ENCODE assay signal across 10 cellular contexts in the genomic region with DNA sequence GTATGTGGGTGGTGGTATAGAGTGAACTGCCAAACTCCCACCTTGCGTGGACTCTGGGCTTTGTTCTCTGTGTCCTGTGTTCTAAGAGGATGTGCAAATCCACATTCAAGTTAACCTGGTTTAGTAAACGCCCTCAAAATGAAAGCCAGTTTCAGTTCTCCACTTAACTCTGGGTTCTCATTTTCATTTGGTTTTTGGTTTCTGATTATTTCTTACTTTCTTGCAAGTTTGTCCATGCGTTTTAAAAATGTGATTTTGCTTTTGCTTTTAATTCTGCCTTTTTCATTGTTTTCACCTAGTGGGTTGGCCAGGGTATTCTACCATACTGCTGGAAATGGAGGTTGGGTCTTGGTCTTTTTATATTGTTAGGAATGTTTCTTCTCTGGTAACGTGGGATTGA. TPM values are rescaled to one million over a fixed set of nuclear protein-coding genes. Genes with fewer than 3 reads are reported as not detected.
DNase-seq lines count a peak whose midpoint lies in the region; ATAC-seq lines count a peak whose summit lies in the region.
"Had no signal": no experiment of that assay in that cellular context is flagged by ENCODE, and none has a peak within 500 bp of the region (broad histone marks: within the 10 kb centered on the region; RNA-seq: fewer than 3 reads in every experiment).

No MANE protein-coding gene starts in this region.

- intact Hi-C loops in right cardiac atrium (cut with DNase I), result no loop called here

- WGBS in right cardiac atrium, result 89% methylated on average over 4 of the region's 4 CpGs

- H3K27me3 ChIP-seq in right cardiac atrium (ENCODE audit: control insufficient read depth, insufficient read depth), result no peaks in the 10 kb centered on the region

- no peak overlapping the region for H3K27ac ChIP-seq in right cardiac atrium (ENCODE audit: low read length)

- H3K4me3 ChIP-seq in right cardiac atrium (ENCODE audit: low read length), result no peak overlapping the region

- H3K9me3 Mint-ChIP-seq in stimulated activated naive CD8-positive, alpha-beta T cell treated with anti-CD3 and anti-CD28 coated beads, Interleukin-15, Interleukin-2, amounts not matched to agents 100 ng/mL and 50 ng/mL, for 24 hours, result peaks cover 9% of the 10 kb centered on the region

- peaks cover 30% of the 10 kb centered on the region for H3K36me3 Mint-ChIP-seq in stimulated activated naive CD8-positive, alpha-beta T cell treated with anti-CD3 and anti-CD28 coated beads, Interleukin-15, Interleukin-2, amounts not matched to agents 100 ng/mL and 50 ng/mL, for 24 hours (ENCODE audit: low read depth)

- no peak overlapping the region for H3K27ac Mint-ChIP-seq in stimulated activated naive CD8-positive, alpha-beta T cell treated with anti-CD3 and anti-CD28 coated beads, Interleukin-15, Interleukin-2, amounts not matched to agents 100 ng/mL and 50 ng/mL, for 24 hours

- H3K4me1 Mint-ChIP-seq in stimulated activated naive CD8-positive, alpha-beta T cell treated with anti-CD3 and anti-CD28 coated beads, Interleukin-15, Interleukin-2, amounts not matched to agents 100 ng/mL and 50 ng/mL, for 24 hours (ENCODE audit: low read depth), result peaks cover 21% of the 10 kb centered on the region

- no peak for DNase-seq in stimulated activated naive CD8-positive, alpha-beta T cell treated with anti-CD3 and anti-CD28 coated beads, Interleukin-15, Interleukin-2, amounts not matched to agents 100 U/mL and 50 U/mL, for 24 hours
- DNase-seq in HPDE6-E6E7 (ENCODE audit: extremely low spot score) (no peak), GM03348 (ENCODE audit: low spot score) (no peak), right cardiac atrium (no peak)
- DNase-seq in stimulated activated naive CD4-positive, alpha-beta T cell (lab: John Stamatoyannopoulos, UW), result no peak
- DNase-seq: NCI-H1417 had no signal

- H3K27me3 Mint-ChIP-seq in stimulated activated naive CD8-positive, alpha-beta T cell treated with anti-CD3 and anti-CD28 coated beads, Interleukin-15, Interleukin-2, amounts not matched to agents 100 ng/mL and 50 ng/mL, for 24 hours, result no peaks in the 10 kb centered on the region

- no peak for ATAC-seq in stimulated activated naive CD8-positive, alpha-beta T cell treated with anti-CD3 and anti-CD28 coated beads, Interleukin-15, Interleukin-2, amounts not matched to agents 100 U/mL and 50 U/mL, for 24 hours
- ATAC-seq in HG02610 (IDR thresholded peaks at IDR 0.05; ENCODE audit: unreplicated experiment) (peak; percentile 89), HG03520 (IDR thresholded peaks at IDR 0.05; ENCODE audit: unreplicated experiment) (peak; percentile 96), right cardiac atrium (no peak)
- ATAC-seq: SK-N-SH treated with all-trans-retinoic acid at 6 μM for 48 hours had no signal

- peak overlapping the region; percentile 4 for H3K4me3 Mint-ChIP-seq in stimulated activated naive CD8-positive, alpha-beta T cell treated with anti-CD3 and anti-CD28 coated beads, Interleukin-15, Interleukin-2, amounts not matched to agents 100 ng/mL and 50 ng/mL, for 24 hours

- H3K4me1 ChIP-seq in right cardiac atrium (ENCODE audit: control insufficient read depth, insufficient read depth, low read length), result no peaks in the 10 kb centered on the region

- no peaks in the 10 kb centered on the region for H3K9me3 ChIP-seq in right cardiac atrium (ENCODE audit: control insufficient read depth, low read length)

RNA-seq across cellular contexts. Expression of a gene that starts 38.2 kb away (rescaled TPM):
- 10 to 100 TPM; 12.8 to 21.7 (median 16.1) TPM for total RNA-seq in right cardiac atrium
- polyA plus RNA-seq in right cardiac atrium, result 3.4 TPM

Comparison
In these comparisons a context has a peak if more than half of its experiments do, and no peak if none do; other contexts are left out.
1. ATAC-seq: peak in HG02610 (single experiment) and HG03520 (single experiment); none in stimulated activated naive CD8-positive, alpha-beta T cell treated with anti-CD3 and anti-CD28 coated beads, Interleukin-15, Interleukin-2, amounts not matched to agents 100 U/mL and 50 U/mL, for 24 hours (single experiment) and right cardiac atrium (0 of 2).